13 cellular contexts compared by ENCODE assay signal in genomic region chr10:78041170-78042057, GRCh38. TPM values are rescaled to one million over a fixed set of nuclear protein-coding genes. Genes with fewer than 3 reads are reported as not detected.
A peak's percentile ranks its signal among the peaks of the same experiment; 100 is the strongest.
DNase-seq lines count a peak whose midpoint lies in the region; ATAC-seq and TF ChIP-seq lines count a peak whose summit lies in the region.
"Had no signal": no experiment of that assay in that cellular context is flagged by ENCODE, and none has a peak within 500 bp of the region (broad histone marks: within the 10 kb centered on the region; RNA-seq: fewer than 3 reads in every experiment).

No MANE protein-coding gene starts in this region.

- peaks cover 66% of the 10 kb centered on the region for H3K36me3 Mint-ChIP-seq in activated CD4-positive, alpha-beta T cell treated with anti-CD3 and anti-CD28 coated beads for 36 hours (ENCODE audit: low read depth)
- peaks cover 50% of the 10 kb centered on the region for H3K36me3 Mint-ChIP-seq in HFFc6 (ENCODE audit: low read depth)
- peaks cover 49% of the 10 kb centered on the region for H3K36me3 Mint-ChIP-seq in activated naive CD8-positive, alpha-beta T cell treated with anti-CD3 and anti-CD28 coated beads for 36 hours
- peaks cover 37% of the 10 kb centered on the region for H3K36me3 Mint-ChIP-seq in neural progenitor cell

- POLR2A ChIA-PET in activated CD4-positive, alpha-beta T cell treated with anti-CD3 and anti-CD28 coated beads for 36 hours (lab: Charles Lee), result interaction anchor here (0.6 kb wide), 1 partner anchor 13 kb away, joined by 3 read pairs; no protein-coding TSS in a partner anchor

- DNase-seq in activated CD4-positive, alpha-beta T cell treated with anti-CD3 and anti-CD28 coated beads for 36 hours, result no peak
- no peak for DNase-seq in activated CD4-positive, alpha-beta T cell treated with anti-CD3 and anti-CD28 coated beads, Interleukin-2, amount 50 U/mL, for 4 hours
- DNase-seq in HFFc6, result no peak
- no peak for DNase-seq in activated naive CD8-positive, alpha-beta T cell treated with anti-CD3 and anti-CD28 coated beads for 36 hours
- DNase-seq in neural progenitor cell (ENCODE audit: low spot score), result no peak
- no peak for DNase-seq in mucosa of descending colon
- DNase-seq in left lobe of liver (ENCODE audit: low spot score), result no peak
- DNase-seq: brain microvascular endothelial cell, GOT3, hypothalamus, MM.1S had no signal

- H3K4me3 Mint-ChIP-seq in activated CD4-positive, alpha-beta T cell treated with anti-CD3 and anti-CD28 coated beads for 36 hours, result no peak overlapping the region
- H3K4me3 Mint-ChIP-seq in HFFc6, result no peak overlapping the region; the same call in 1 of the 2 replicates
- H3K4me3 Mint-ChIP-seq in activated naive CD8-positive, alpha-beta T cell treated with anti-CD3 and anti-CD28 coated beads for 36 hours, result peak overlapping the region; percentile 8
- no peak overlapping the region for H3K4me3 Mint-ChIP-seq in neural progenitor cell

- H4K20me1 ChIP-seq in neural progenitor cell (ENCODE audit: low read depth), result peaks cover 68% of the 10 kb centered on the region

- peaks cover 65% of the 10 kb centered on the region for H3K4me1 Mint-ChIP-seq in activated CD4-positive, alpha-beta T cell treated with anti-CD3 and anti-CD28 coated beads for 36 hours
- H3K4me1 Mint-ChIP-seq in HFFc6 (ENCODE audit: low read depth) (peaks cover 80% of the 10 kb centered on the region), neural progenitor cell (peaks cover 19% of the 10 kb centered on the region)
- H3K4me1 Mint-ChIP-seq in activated naive CD8-positive, alpha-beta T cell treated with anti-CD3 and anti-CD28 coated beads for 36 hours, result peaks cover 69% of the 10 kb centered on the region

- no peaks in the 10 kb centered on the region for H3K9me3 Mint-ChIP-seq in activated CD4-positive, alpha-beta T cell treated with anti-CD3 and anti-CD28 coated beads for 36 hours (ENCODE audit: low read depth)
- H3K9me3 Mint-ChIP-seq in HFFc6 (no peaks in the 10 kb centered on the region), neural progenitor cell (no peaks in the 10 kb centered on the region)
- H3K9me3 Mint-ChIP-seq in activated naive CD8-positive, alpha-beta T cell treated with anti-CD3 and anti-CD28 coated beads for 36 hours, result no peaks in the 10 kb centered on the region

- peaks cover 28% of the 10 kb centered on the region for H3K36me3 ChIP-seq in neural progenitor cell
- peaks cover 27% of the 10 kb centered on the region for H3K36me3 ChIP-seq in mucosa of descending colon (ENCODE audit: low read depth)

- no peak overlapping the region for H2AFZ ChIP-seq in neural progenitor cell (replicated peaks)

- H3K9ac ChIP-seq in neural progenitor cell, result no peak overlapping the region

- TF ChIP-seq CTCF in HFFc6 (IDR thresholded peaks at IDR 0.05) (no peak), neural progenitor cell (IDR thresholded peaks at IDR 0.05) (no peak), mucosa of descending colon (IDR thresholded peaks at IDR 0.05) (no peak)

- no peaks in the 10 kb centered on the region for H3K9me3 ChIP-seq in neural progenitor cell (ENCODE audit: low read depth)
- H3K9me3 ChIP-seq in mucosa of descending colon, result no peaks in the 10 kb centered on the region

- ATAC-seq in activated CD4-positive, alpha-beta T cell treated with anti-CD3 and anti-CD28 coated beads for 36 hours, result no peak
- ATAC-seq in mucosa of descending colon (no peak), GM21526 (IDR thresholded peaks at IDR 0.05; ENCODE audit: low FRiP score, unreplicated experiment) (no peak), left lobe of liver (no peak)

- peaks cover 67% of the 10 kb centered on the region for H3F3A ChIP-seq in neural progenitor cell (ENCODE audit: low read depth)

- H3K4me3 ChIP-seq in neural progenitor cell (no peak overlapping the region), mucosa of descending colon (no peak overlapping the region)
- H3K4me3 ChIP-seq: smooth muscle cell had no signal

- H3K79me2 ChIP-seq in neural progenitor cell (ENCODE audit: low read depth), result peaks cover 47% of the 10 kb centered on the region

- peak overlapping the region; percentile 25 for H3K27ac ChIP-seq in neural progenitor cell
- H3K27ac ChIP-seq: brain microvascular endothelial cell had no signal

- no peaks in the 10 kb centered on the region for H3K27me3 Mint-ChIP-seq in activated CD4-positive, alpha-beta T cell treated with anti-CD3 and anti-CD28 coated beads for 36 hours
- H3K27me3 Mint-ChIP-seq in HFFc6 (ENCODE audit: insufficient read depth) (peaks cover 5% of the 10 kb centered on the region), neural progenitor cell (ENCODE audit: insufficient read depth, low read depth) (no peaks in the 10 kb centered on the region)
- peaks cover 7% of the 10 kb centered on the region for H3K27me3 Mint-ChIP-seq in activated naive CD8-positive, alpha-beta T cell treated with anti-CD3 and anti-CD28 coated beads for 36 hours

- peak overlapping the region; percentile 47 for H3K27ac Mint-ChIP-seq in activated CD4-positive, alpha-beta T cell treated with anti-CD3 and anti-CD28 coated beads for 36 hours
- peak overlapping the region; percentile 48 for H3K27ac Mint-ChIP-seq in HFFc6
- H3K27ac Mint-ChIP-seq in activated naive CD8-positive, alpha-beta T cell treated with anti-CD3 and anti-CD28 coated beads for 36 hours, result peak overlapping the region; percentile 82
- no peak overlapping the region for H3K27ac Mint-ChIP-seq in neural progenitor cell

- intact Hi-C loops in activated CD4-positive, alpha-beta T cell treated with anti-CD3 and anti-CD28 coated beads for 36 hours (cut with DNase I, micrococcal nuclease), result loop anchor here in 1 of 2 experiments (10.0 kb wide), 1 partner anchor 723 kb away; no protein-coding TSS in a partner anchor
- intact Hi-C loops in mucosa of descending colon (cut with DNase I, micrococcal nuclease), result no loop called here

- H3K27me3 ChIP-seq in neural progenitor cell, result no peaks in the 10 kb centered on the region
- H3K27me3 ChIP-seq: brain microvascular endothelial cell had no signal

- H3K4me1 ChIP-seq in neural progenitor cell (peaks cover 26% of the 10 kb centered on the region), mucosa of descending colon (ENCODE audit: low read depth) (peaks cover 4% of the 10 kb centered on the region)

- H3K4me2 ChIP-seq in neural progenitor cell, result no peak overlapping the region
- H3K4me2 ChIP-seq: smooth muscle cell had no signal

- CTCF ChIA-PET in activated CD4-positive, alpha-beta T cell treated with anti-CD3 and anti-CD28 coated beads for 36 hours (lab: Charles Lee), result no interaction called here

RNA-seq across cellular contexts. Expression of gene RPS24, which starts 7.8 kb away (rescaled TPM):
- 1,000 to 10,000 TPM; 2,145 to 3,094 TPM for total RNA-seq in activated CD4-positive, alpha-beta T cell treated with anti-CD3 and anti-CD28 coated beads for 36 hours
- total RNA-seq in HFFc6 (2021; fragmentation: NEBNext Ultra II Directional; extraction: Animal tissue kit (Norgen Biotek cat#: 25700)), result 1,000 to 10,000 TPM; 1,111 to 1,416 (median 1,288) TPM
- total RNA-seq in activated naive CD8-positive, alpha-beta T cell treated with anti-CD3 and anti-CD28 coated beads for 36 hours, result 1,000 to 10,000 TPM; 2,309 to 2,336 TPM
- 3,232 and 5,646 TPM in 2 replicates for total RNA-seq in neural progenitor cell (ENCODE audit: low replicate concordance)
- 1,000 to 10,000 TPM; 1,117 to 1,284 (median 1,155) TPM for total RNA-seq in mucosa of descending colon
- total RNA-seq in left lobe of liver, result 398 TPM

RNA-seq across cellular contexts. Expression of gene POLR3A, which starts 12.1 kb away (rescaled TPM):
- 10 to 100 TPM; 18.3 to 19.3 TPM for total RNA-seq in activated CD4-positive, alpha-beta T cell treated with anti-CD3 and anti-CD28 coated beads for 36 hours
- 10 to 100 TPM; 18.0 to 21.0 (median 19.8) TPM for total RNA-seq in HFFc6 (2021; fragmentation: NEBNext Ultra II Directional; extraction: Animal tissue kit (Norgen Biotek cat#: 25700))
- 10 to 100 TPM; 25.2 to 26.7 TPM for total RNA-seq in activated naive CD8-positive, alpha-beta T cell treated with anti-CD3 and anti-CD28 coated beads for 36 hours
- total RNA-seq in neural progenitor cell (ENCODE audit: low replicate concordance), result 16.0 and 18.0 TPM in 2 replicates
- 10 to 100 TPM; 13.9 to 14.1 (median 14.1) TPM for total RNA-seq in mucosa of descending colon
- 5.6 TPM for total RNA-seq in left lobe of liver
